ENCODE assay signal across 8 cellular contexts in genomic region chr12:57229041-57229633, GRCh38. TPM values are rescaled to one million over a fixed set of nuclear protein-coding genes. Genes with fewer than 3 reads are reported as not detected.
DNase-seq lines count a peak whose midpoint lies in the region; ATAC-seq, FAIRE-seq and TF ChIP-seq lines count a peak whose summit lies in the region.

No MANE protein-coding gene starts in this region.

- peak; percentile 62 for DNase-seq in activated CD8-positive, alpha-beta memory T cell treated with anti-CD3 and anti-CD28 coated beads, Interleukin-2, amount 10 ng/mL, durations not matched to agents 7 days and 5 days
- DNase-seq in activated CD8-positive, alpha-beta memory T cell treated with anti-CD3 and anti-CD28 coated beads, Interleukin-2, amount 50 U/mL, for 48 hours = no peak
- DNase-seq in GM12878 (ENCODE audit: low read depth, low spot score) (no peak), glomerular visceral epithelial cell (ENCODE audit: extremely low spot score) (no peak), DMS79 treated with DMSO at 0.1 percent for 48 hours (lab: John Stamatoyannopoulos, UW) (no peak)

- CTCF ChIA-PET in activated CD8-positive, alpha-beta memory T cell treated with anti-CD3 and anti-CD28 coated beads, Interleukin-2, amount 10 ng/mL, durations not matched to agents 7 days and 5 days (lab: Charles Lee) = interaction anchor here (0.8 to 13.2 kb wide), 11 partner anchors 11 to 233 kb away, joined by 3 to 540 read pairs (median 6); partner anchors contain the start of genes NXPH4 and STAT6
- CTCF ChIA-PET in GM12878 (lab: Yijun Ruan, JAX) = interaction anchor here (0.7 to 7.8 kb wide), 18 partner anchors 7 to 302 kb away, joined by 3 to 202 read pairs (median 4); partner anchors contain the start of genes INHBE and STAT6

- peak; percentile 28 for ATAC-seq in activated CD8-positive, alpha-beta memory T cell treated with anti-CD3 and anti-CD28 coated beads, Interleukin-2, amount 10 ng/mL, durations not matched to agents 7 days and 5 days
- peak; percentile 20 for ATAC-seq in GM12878
- no peak for ATAC-seq in GM21528 (IDR thresholded peaks at IDR 0.05; ENCODE audit: low FRiP score, unreplicated experiment)

- TF ChIP-seq RAD21 in GM12878 (IDR thresholded peaks at IDR 0.05; ENCODE audit: insufficient read depth, low read depth, low read length) = no peak

- SMC1A ChIA-PET in GM12878 (lab: Charles Lee; ENCODE audit: uncharacterized antibody, unreplicated experiment) = interaction anchor here (0.9 to 2.5 kb wide), 12 partner anchors 10 to 318 kb away, joined by 3 to 36 read pairs (median 8); partner anchors contain the start of genes DCTN2 and STAT6

- TF ChIP-seq EP300 in GM12878 (IDR thresholded peaks at IDR 0.05; ENCODE audit: borderline replicate concordance in 1 of 2, control insufficient read depth in 1 of 2, low read depth in 2 of 2, low read length in 2 of 2) = no peak

- H3K9me3 Mint-ChIP-seq in activated CD8-positive, alpha-beta memory T cell treated with anti-CD3 and anti-CD28 coated beads, Interleukin-2, amount 10 ng/mL, durations not matched to agents 7 days and 5 days (ENCODE audit: low read depth) = no peaks in the 10 kb centered on the region

- H3K4me1 ChIP-seq in GM12878 (ENCODE audit: control insufficient read depth, insufficient read depth, low read length) (peaks cover 31% of the 10 kb centered on the region), mucosa of stomach (ENCODE audit: control insufficient read depth, insufficient read depth, low read length) (peaks cover 19% of the 10 kb centered on the region)

- FAIRE-seq in GM12878 (lab: Jason Lieb, UNC) = peak; percentile 61

- peaks cover 57% of the 10 kb centered on the region for H3K4me1 Mint-ChIP-seq in activated CD8-positive, alpha-beta memory T cell treated with anti-CD3 and anti-CD28 coated beads, Interleukin-2, amount 10 ng/mL, durations not matched to agents 7 days and 5 days

- POLR2A ChIA-PET in GM12878 (lab: Charles Lee) = interaction anchor here (0.7 to 2.6 kb wide), 12 partner anchors 9 to 504 kb away, joined by 3 to 15 read pairs (median 4); partner anchors contain the start of genes DDIT3, GLI1, INHBE and NACA

- 3% methylated on average over 9 of the region's 9 CpGs for WGBS in GM12878 (ENCODE audit: insufficient coverage, insufficient replicate concordance, low lambda C conversion rate, missing lambda C conversion rate)

- H3K27ac Mint-ChIP-seq in activated CD8-positive, alpha-beta memory T cell treated with anti-CD3 and anti-CD28 coated beads, Interleukin-2, amount 10 ng/mL, durations not matched to agents 7 days and 5 days = peak overlapping the region; percentile 94

- peak overlapping the region; percentile 97 for H3K9ac ChIP-seq in GM12878 (ENCODE audit: control insufficient read depth, insufficient read depth, low read length)
- H3K9ac ChIP-seq in mucosa of stomach (ENCODE audit: low read length) = peak overlapping the region; percentile 77

- TSS peak; percentile 95 for BruUV-seq in GM12878 (replicated peaks; lab: Mats Ljungman, UMichigan)

- TF ChIP-seq POLR2A in GM12878 (IDR thresholded peaks at IDR 0.05; ENCODE audit: low read depth, low read length) = no peak

- no peaks in the 10 kb centered on the region for H4K20me1 ChIP-seq in GM12878 (ENCODE audit: control insufficient read depth, insufficient read depth)

- H2AFZ ChIP-seq in GM12878 (ENCODE audit: control insufficient read depth, low read depth, low read length) = peak overlapping the region; percentile 65

- no peaks in the 10 kb centered on the region for H3K9me3 ChIP-seq in KOPT-K1 (ENCODE audit: insufficient read depth, low read length, poor library complexity, severe bottlenecking)
- H3K9me3 ChIP-seq in GM12878 (replicated peaks; ENCODE audit: control insufficient read depth, insufficient read depth, low read length) = no peaks in the 10 kb centered on the region
- H3K9me3 ChIP-seq in mucosa of stomach (ENCODE audit: control insufficient read depth, low read length) = no peaks in the 10 kb centered on the region

- in situ Hi-C loops in GM12878 (cut with MboI) = no loop called here

- peaks cover 31% of the 10 kb centered on the region for H3K36me3 Mint-ChIP-seq in activated CD8-positive, alpha-beta memory T cell treated with anti-CD3 and anti-CD28 coated beads, Interleukin-2, amount 10 ng/mL, durations not matched to agents 7 days and 5 days

- H3K4me3 ChIP-seq in GM12878 (peak overlapping the region; percentile 79), mucosa of stomach (ENCODE audit: low read length) (peak overlapping the region; percentile 88)

- peaks cover 29% of the 10 kb centered on the region for H3K27me3 Mint-ChIP-seq in activated CD8-positive, alpha-beta memory T cell treated with anti-CD3 and anti-CD28 coated beads, Interleukin-2, amount 10 ng/mL, durations not matched to agents 7 days and 5 days

- intact Hi-C loops in GM12878 (cut with micrococcal nuclease; ENCODE audit: unreplicated experiment) = no loop called here

- H3K4me3 Mint-ChIP-seq in activated CD8-positive, alpha-beta memory T cell treated with anti-CD3 and anti-CD28 coated beads, Interleukin-2, amount 10 ng/mL, durations not matched to agents 7 days and 5 days = peak overlapping the region; percentile 95

- peak overlapping the region; percentile 99 for H3K4me2 ChIP-seq in GM12878 (ENCODE audit: control insufficient read depth, insufficient read depth)

- RAD21 ChIA-PET in GM12878 (lab: Charles Lee; ENCODE audit: unreplicated experiment) = interaction anchor here (0.8 to 3.1 kb wide), 18 partner anchors 10 to 592 kb away, joined by 3 to 36 read pairs (median 4); partner anchors contain the start of genes INHBE, NEMP1, NXPH4 and STAT6

- peak overlapping the region; percentile 78 for H3K27ac ChIP-seq in KOPT-K1 (ENCODE audit: low read depth, low read length, poor library complexity, severe bottlenecking)
- peak overlapping the region; percentile 45 for H3K27ac ChIP-seq in GM12878 (ENCODE audit: control insufficient read depth, insufficient read depth)

- H3K27me3 ChIP-seq in GM12878 (replicated peaks in 1 of 2; ENCODE audit: control insufficient read depth in 2 of 2, insufficient read depth in 2 of 2, low read length in 1 of 2) (peaks cover 4 to 5% of the 10 kb centered on the region in 2 experiments; a peak in 3 of 4 replicates), mucosa of stomach (ENCODE audit: control insufficient read depth, insufficient read depth, low read length) (peaks cover 36% of the 10 kb centered on the region)

- H3K79me2 ChIP-seq in GM12878 (ENCODE audit: control insufficient read depth, insufficient read depth, low read length) = peaks cover 22% of the 10 kb centered on the region

- H3K36me3 ChIP-seq in KOPT-K1 (ENCODE audit: insufficient read depth, low read length) (peaks cover 33% of the 10 kb centered on the region), GM12878 (ENCODE audit: control insufficient read depth in 2 of 2, insufficient read depth in 2 of 2, low read length in 1 of 2) (peaks cover 23 to 25% of the 10 kb centered on the region in 2 experiments), mucosa of stomach (ENCODE audit: control insufficient read depth, insufficient read depth, low read length) (peaks cover 6% of the 10 kb centered on the region)

- TF ChIP-seq CTCF in GM12878 (IDR thresholded peaks at IDR 0.05 in 2 of 3, conservative IDR thresholded peaks at IDR 0.05 in 1 of 3; ENCODE audit: control insufficient read depth in 2 of 3, extremely low read depth in 1 of 3, insufficient read depth in 1 of 3, low read depth in 3 of 3, low read length in 3 of 3) = 0 out of 6 replicates have a peak, but pooled peaks of 1 of the 3 experiments have one; percentile 2

RNA-seq across cellular contexts. Expression of gene SHMT2, which starts 0.4 kb away (rescaled TPM):
- total RNA-seq in activated CD8-positive, alpha-beta memory T cell treated with anti-CD3 and anti-CD28 coated beads, Interleukin-2, amount 10 ng/mL, durations not matched to agents 7 days and 5 days = 100 to 1,000 TPM; 194 to 357 TPM
- total RNA-seq in GM12878 (2013; cell fraction: nucleolus; rRNA removed) = 103 and 117 TPM in 2 replicates
- 247 and 292 TPM in 2 replicates for total RNA-seq in GM12878 (2014; rRNA removed)
- total RNA-seq in GM12878 (2014; rRNA removed; fragmentation: Illumina TruSeq; extraction: Trizol) = 147 and 158 TPM in 2 replicates
- total RNA-seq in GM12878 (2021) = 288 and 297 TPM in 2 replicates
- polyA plus RNA-seq in GM12878 (2011; ENCODE audit: low read depth) = 113 TPM
- 93.5 and 253 TPM in 2 replicates for polyA plus RNA-seq in GM12878 (2011; rRNA removed)
- 380 and 408 TPM in 2 replicates for polyA plus RNA-seq in GM12878 (2011; cell fraction: cytosol; rRNA removed)
- 498 and 628 TPM in 2 replicates for polyA plus RNA-seq in GM12878 (2011; cell fraction: nucleus; rRNA removed)
- 207 and 235 TPM in 2 replicates for polyA plus RNA-seq in GM12878 (2012)
- 96.4 and 282 TPM in 2 replicates for polyA plus RNA-seq in GM12878 (2014; fragmentation: Illumina TruSeq; extraction: Trizol)
- 10 to 100 TPM; 57.0 to 65.6 TPM for polyA plus RNA-seq in GM12878 (2014; fragmentation: Nextera tagmentation; extraction: Ambion mirVana)
- 193 and 221 TPM in 2 replicates for polyA plus RNA-seq in GM12878 (2014; rRNA removed)
- 100 to 1,000 TPM; 153 to 178 TPM for polyA plus RNA-seq in GM12878 (2016; fragmentation: Nextera tagmentation; extraction: Ambion mirVana)
- polyA minus RNA-seq in GM12878 (2011; rRNA and poly(A)+ RNA removed) = 217 and 275 TPM in 2 replicates
- polyA minus RNA-seq in GM12878 (2011; cell fraction: cytosol; rRNA and poly(A)+ RNA removed) = 110 and 146 TPM in 2 replicates
- polyA minus RNA-seq in GM12878 (2011; cell fraction: nucleus; rRNA and poly(A)+ RNA removed) = 118 and 173 TPM in 2 replicates

RNA-seq across cellular contexts. Expression of gene NXPH4, which starts 12.5 kb away (rescaled TPM):
- total RNA-seq in activated CD8-positive, alpha-beta memory T cell treated with anti-CD3 and anti-CD28 coated beads, Interleukin-2, amount 10 ng/mL, durations not matched to agents 7 days and 5 days = under 1 TPM; 0.58 to 0.68 TPM
- 0.48 TPM in 1 of 2 replicates, not detected in the other for total RNA-seq in GM12878 (2013; cell fraction: nucleolus; rRNA removed)
- total RNA-seq in GM12878 (2014; rRNA removed) (not detected in 2 replicates), GM12878 (2014; rRNA removed; fragmentation: Illumina TruSeq; extraction: Trizol) (not detected in 2 replicates), GM12878 (2021) (0.19 and 0.26 TPM in 2 replicates)
- polyA plus RNA-seq in GM12878 (2011; ENCODE audit: low read depth) = not detected
- polyA plus RNA-seq in GM12878 (2011; rRNA removed) (not detected in 2 replicates), GM12878 (2014; fragmentation: Illumina TruSeq; extraction: Trizol) (0.03 TPM in 1 of 2 replicates, not detected in the other), GM12878 (2014; fragmentation: Nextera tagmentation; extraction: Ambion mirVana) (not detected), GM12878 (2014; rRNA removed) (not detected in 2 replicates), GM12878 (2016; fragmentation: Nextera tagmentation; extraction: Ambion mirVana) (not detected)
- polyA plus RNA-seq in GM12878 (2011; cell fraction: cytosol; rRNA removed) = 0.12 TPM in 1 of 2 replicates, not detected in the other
- 0.29 and 0.58 TPM in 2 replicates for polyA plus RNA-seq in GM12878 (2011; cell fraction: nucleus; rRNA removed)
- polyA plus RNA-seq in GM12878 (2012) = 0.46 and 0.54 TPM in 2 replicates
- not detected in 2 replicates for polyA minus RNA-seq in GM12878 (2011; rRNA and poly(A)+ RNA removed)
- polyA minus RNA-seq in GM12878 (2011; cell fraction: cytosol; rRNA and poly(A)+ RNA removed) = not detected in 2 replicates
- not detected in 2 replicates for polyA minus RNA-seq in GM12878 (2011; cell fraction: nucleus; rRNA and poly(A)+ RNA removed)

RNA-seq across cellular contexts. Expression of gene STAC3, which starts 21.9 kb away (rescaled TPM):
- 10 to 100 TPM in 1 of 2 experiments, 1 to 10 TPM in 1; 5.4 to 10.0 TPM for total RNA-seq in activated CD8-positive, alpha-beta memory T cell treated with anti-CD3 and anti-CD28 coated beads, Interleukin-2, amount 10 ng/mL, durations not matched to agents 7 days and 5 days
- 3.2 and 4.8 TPM in 2 replicates for total RNA-seq in GM12878 (2013; cell fraction: nucleolus; rRNA removed)
- total RNA-seq in GM12878 (2014; rRNA removed) (2.7 and 3.6 TPM in 2 replicates), GM12878 (2014; rRNA removed; fragmentation: Illumina TruSeq; extraction: Trizol) (3.3 and 4.0 TPM in 2 replicates), GM12878 (2021) (5.5 and 5.7 TPM in 2 replicates)
- polyA plus RNA-seq in GM12878 (2011; ENCODE audit: low read depth) = 3.8 TPM
- polyA plus RNA-seq in GM12878 (2011; rRNA removed) (8.8 and 10.4 TPM in 2 replicates), GM12878 (2014; fragmentation: Illumina TruSeq; extraction: Trizol) (9.8 and 9.9 TPM in 2 replicates), GM12878 (2014; fragmentation: Nextera tagmentation; extraction: Ambion mirVana) (under 1 TPM; 0.49 to 0.55 TPM), GM12878 (2014; rRNA removed) (8.3 and 9.4 TPM in 2 replicates), GM12878 (2016; fragmentation: Nextera tagmentation; extraction: Ambion mirVana) (1 to 10 TPM; 1.7 to 2.1 TPM)
- 7.2 and 7.5 TPM in 2 replicates for polyA plus RNA-seq in GM12878 (2011; cell fraction: cytosol; rRNA removed)
- 9.9 and 11.7 TPM in 2 replicates for polyA plus RNA-seq in GM12878 (2011; cell fraction: nucleus; rRNA removed)
- 6.6 and 7.7 TPM in 2 replicates for polyA plus RNA-seq in GM12878 (2012)
- 4.6 and 5.5 TPM in 2 replicates for polyA minus RNA-seq in GM12878 (2011; rRNA and poly(A)+ RNA removed)
- polyA minus RNA-seq in GM12878 (2011; cell fraction: cytosol; rRNA and poly(A)+ RNA removed) = 3.5 and 3.9 TPM in 2 replicates
- 2.2 and 2.3 TPM in 2 replicates for polyA minus RNA-seq in GM12878 (2011; cell fraction: nucleus; rRNA and poly(A)+ RNA removed)
